12 cellular contexts compared by ENCODE assay signal in genomic region chr18:75267643-75268184, GRCh38. TPM values are rescaled to one million over a fixed set of nuclear protein-coding genes. Genes with fewer than 3 reads are reported as not detected.
DNase-seq lines count a peak whose midpoint lies in the region; ATAC-seq and TF ChIP-seq lines count a peak whose summit lies in the region.
"Had no signal": no experiment of that assay in that cellular context is flagged by ENCODE, and none has a peak within 500 bp of the region (broad histone marks: within the 10 kb centered on the region; RNA-seq: fewer than 3 reads in every experiment).

No MANE protein-coding gene starts in this region.

- TF ChIP-seq POLR2A in IMR-90 (IDR thresholded peaks at IDR 0.05; ENCODE audit: low read depth, low read length): no peak

- POLR2A ChIA-PET in IMR-90 (lab: Charles Lee; ENCODE audit: unreplicated experiment): no interaction called here

- H4K5ac ChIP-seq in IMR-90 (ENCODE audit: low read depth, low read length): no peak overlapping the region

- dilution Hi-C loops in IMR-90 (cut with HindIII; ENCODE audit: low sequenced_read_pairs, unreplicated experiment): no loop called here

- peaks cover 8 to 28% of the 10 kb centered on the region in 2 experiments; a peak in 2 of 4 replicates for H3K79me1 ChIP-seq in IMR-90 (ENCODE audit: low read depth in 1 of 2, low read length in 2 of 2)

- no peak overlapping the region for H2BK5ac ChIP-seq in IMR-90 (ENCODE audit: low read depth, low read length, poor library complexity, severe bottlenecking)

- no TSS peak for BruUV-seq in IMR-90 (replicated peaks; lab: Mats Ljungman, UMichigan)

- H3K9ac ChIP-seq in IMR-90 (ENCODE audit: low read depth, low read length): no peak overlapping the region

- H3K9me1 ChIP-seq in IMR-90 (ENCODE audit: insufficient read depth, low read length): peaks cover 3% of the 10 kb centered on the region

- no peaks in the 10 kb centered on the region for H3K9me3 Mint-ChIP-seq in stimulated activated naive B cell treated with anti-CD40 and anti-IgM and Interleukin-4, amounts not matched to agents 10 μg/mL and 1 μg/mL and 100 μg/mL, for 72 hours
- H3K9me3 Mint-ChIP-seq: activated naive CD4-positive, alpha-beta T cell treated with anti-CD3 and anti-CD28 coated beads, Interleukin-2, amount 50 U/mL, for 24 hours had no signal

- no peak overlapping the region for H2BK20ac ChIP-seq in IMR-90 (ENCODE audit: low read depth, low read length)

- H3K14ac ChIP-seq in IMR-90 (replicated peaks; ENCODE audit: low read depth, low read length): no peak overlapping the region

- H3K36me3 ChIP-seq in IMR-90 (ENCODE audit: control insufficient read depth, insufficient read depth, low read length): no peaks in the 10 kb centered on the region

- no peaks in the 10 kb centered on the region; the same call in 1 of the 2 replicates for H3K4me1 ChIP-seq in IMR-90 (ENCODE audit: control insufficient read depth, insufficient read depth, low read length)

- intact Hi-C loops in IMR-90 (cut with micrococcal nuclease): no loop called here

- no peak for DNase-seq in activated CD4-positive, CD25-positive, alpha-beta regulatory T cell (lab: John Stamatoyannopoulos, UW)
- no peak for DNase-seq in IMR-90
- peak; percentile 23 for DNase-seq in stimulated activated naive B cell treated with anti-CD40 and anti-IgM and Interleukin-4, amounts not matched to agents 10 μg/mL and 1 μg/mL and 100 μg/mL, for 72 hours
- no peak for DNase-seq in A172 (ENCODE audit: low spot score)
- DNase-seq in ureter (ENCODE audit: low spot score): no peak
- no peak for DNase-seq in LoVo (ENCODE audit: low spot score)
- DNase-seq: NCI-H146, testis had no signal

- H3K18ac ChIP-seq in IMR-90 (ENCODE audit: low read depth, low read length): no peak overlapping the region

- H3K4me3 ChIP-seq in IMR-90 (ENCODE audit: insufficient read depth, low read depth, low read length): no peak overlapping the region
- H3K4me3 ChIP-seq: testis had no signal

- CTCF ChIA-PET in IMR-90 (lab: Yijun Ruan, JAX): no interaction called here

- no peak overlapping the region for H2AFZ ChIP-seq in IMR-90 (replicated peaks; ENCODE audit: low read length, poor library complexity)

- H3K27me3 Mint-ChIP-seq in stimulated activated naive B cell treated with anti-CD40 and anti-IgM and Interleukin-4, amounts not matched to agents 10 μg/mL and 1 μg/mL and 100 μg/mL, for 72 hours: no peaks in the 10 kb centered on the region
- H3K27me3 Mint-ChIP-seq: activated naive CD4-positive, alpha-beta T cell treated with anti-CD3 and anti-CD28 coated beads, Interleukin-2, amount 50 U/mL, for 24 hours had no signal

- no peak overlapping the region for H3K4ac ChIP-seq in IMR-90 (ENCODE audit: low read depth, low read length)

- peak; percentile 46 to 56 for ATAC-seq in activated CD4-positive, CD25-positive, alpha-beta regulatory T cell treated with anti-CD3 and anti-CD28 coated beads, Interleukin-2, amount 50 U/mL, for 24 hours
- ATAC-seq in HG02678 (IDR thresholded peaks at IDR 0.05; ENCODE audit: unreplicated experiment) (peak; percentile 89), IMR-90 (ENCODE audit: low read depth) (no peak)
- peak; percentile 98 for ATAC-seq in stimulated activated naive B cell treated with anti-CD40 and anti-IgM and Interleukin-4, amounts not matched to agents 10 μg/mL and 1 μg/mL and 100 μg/mL, for 72 hours (replicated peaks)

- H3K27ac ChIP-seq in IMR-90 (ENCODE audit: insufficient read depth, low read length): no peak overlapping the region
- H3K27ac ChIP-seq: testis, VCaP had no signal

- H2AK5ac ChIP-seq in IMR-90 (ENCODE audit: low read depth, low read length): no peak overlapping the region

- H4K91ac ChIP-seq in IMR-90 (ENCODE audit: insufficient read depth, low read depth, low read length): no peak overlapping the region

- H3K23ac ChIP-seq in IMR-90 (ENCODE audit: low read depth, low read length): no peak overlapping the region

- no peak overlapping the region for H2AK9ac ChIP-seq in IMR-90 (replicated peaks; ENCODE audit: low read depth, low read length, poor library complexity)

- no peak overlapping the region for H2BK15ac ChIP-seq in IMR-90 (ENCODE audit: low read depth, low read length)

- no peaks in the 10 kb centered on the region for H3K9me3 ChIP-seq in IMR-90 (ENCODE audit: control insufficient read depth, insufficient read depth, low read length)
- H3K9me3 ChIP-seq: testis had no signal

- H3K36me3 Mint-ChIP-seq in stimulated activated naive B cell treated with anti-CD40 and anti-IgM and Interleukin-4, amounts not matched to agents 10 μg/mL and 1 μg/mL and 100 μg/mL, for 72 hours: peaks cover 0 to 4% of the 10 kb centered on the region in 2 donors

- no peak overlapping the region for H3K56ac ChIP-seq in IMR-90 (ENCODE audit: extremely low read depth, insufficient read depth, low read length)

- H2BK120ac ChIP-seq in IMR-90 (ENCODE audit: low read depth, low read length): no peak overlapping the region

- H3K4me3 Mint-ChIP-seq in stimulated activated naive B cell treated with anti-CD40 and anti-IgM and Interleukin-4, amounts not matched to agents 10 μg/mL and 1 μg/mL and 100 μg/mL, for 72 hours: peak overlapping the region; percentile 44 to 57
- H3K4me3 Mint-ChIP-seq: activated naive CD4-positive, alpha-beta T cell treated with anti-CD3 and anti-CD28 coated beads, Interleukin-2, amount 50 U/mL, for 24 hours had no signal

- no CpG with 5 or more reads among the region's 8 CpGs for WGBS in IMR-90 (ENCODE audit: extremely low coverage in 2 of 2, insufficient read length in 1 of 2), 2 experiments

- H3K27ac Mint-ChIP-seq in stimulated activated naive B cell treated with anti-CD40 and anti-IgM and Interleukin-4, amounts not matched to agents 10 μg/mL and 1 μg/mL and 100 μg/mL, for 72 hours: no peak overlapping the region
- H3K27ac Mint-ChIP-seq: activated naive CD4-positive, alpha-beta T cell treated with anti-CD3 and anti-CD28 coated beads, Interleukin-2, amount 50 U/mL, for 24 hours had no signal

- H4K20me1 ChIP-seq in IMR-90 (ENCODE audit: insufficient read depth, low read length): no peaks in the 10 kb centered on the region

- no peak overlapping the region for H4K8ac ChIP-seq in IMR-90 (ENCODE audit: low read depth in 2 of 2, low read length in 2 of 2)

- no peak for TF ChIP-seq CTCF in IMR-90 (conservative IDR thresholded peaks at IDR 0.05; ENCODE audit: low read depth, low read length)

- H3K4me2 ChIP-seq in IMR-90 (ENCODE audit: low read depth, low read length): no peak overlapping the region

- no peak for TF ChIP-seq RAD21 in IMR-90 (IDR thresholded peaks at IDR 0.05; ENCODE audit: low read length)

- no peaks in the 10 kb centered on the region for H3K27me3 ChIP-seq in IMR-90 (ENCODE audit: control insufficient read depth, insufficient read depth, low read length)
- H3K27me3 ChIP-seq: testis had no signal

- peaks cover 15 to 33% of the 10 kb centered on the region in 2 donors for H3K4me1 Mint-ChIP-seq in stimulated activated naive B cell treated with anti-CD40 and anti-IgM and Interleukin-4, amounts not matched to agents 10 μg/mL and 1 μg/mL and 100 μg/mL, for 72 hours

- in situ Hi-C loops in IMR-90 (cut with MboI; ENCODE audit: low sequenced_read_pairs): no loop called here

TF ChIP-seq in IMR-90, 13 proteins besides CTCF, POLR2A, EP300 and RAD21:
- TF ChIP-seq MAFK (IDR thresholded peaks at IDR 0.05; ENCODE audit: low read depth, low read length): peak; percentile 93
- TF ChIP-seq RCOR1 (IDR thresholded peaks at IDR 0.05; ENCODE audit: insufficient replicate concordance, low read length): no peak

RNA-seq across cellular contexts. Expression of gene TSHZ1, which starts 57.1 kb away (rescaled TPM):
- 9.2 and 10.0 TPM in 2 replicates for total RNA-seq in IMR-90 (2012; rRNA removed)
- polyA plus RNA-seq in IMR-90 (2012; rRNA removed): 6.4 and 7.1 TPM in 2 replicates
- polyA plus RNA-seq in IMR-90 (2012; cell fraction: cytosol; rRNA removed): 2.8 and 4.6 TPM in 2 replicates
- polyA plus RNA-seq in IMR-90 (2012; cell fraction: nucleus; rRNA removed; ENCODE audit: low replicate concordance): 4.5 and 4.9 TPM in 2 replicates
- total RNA-seq in A172 (2014; rRNA removed; shearing (Covaris generic)): 2.2 and 2.7 TPM in 2 replicates
- 21.1 TPM for total RNA-seq in ureter

RNA-seq across cellular contexts. Expression of gene PTGR3, which starts 58.8 kb away (rescaled TPM):
- total RNA-seq in IMR-90 (2012; rRNA removed): 16.1 and 16.9 TPM in 2 replicates
- polyA plus RNA-seq in IMR-90 (2012; rRNA removed): 24.6 and 26.4 TPM in 2 replicates
- polyA plus RNA-seq in IMR-90 (2012; cell fraction: cytosol; rRNA removed): 8.9 and 21.0 TPM in 2 replicates
- 22.4 and 44.0 TPM in 2 replicates for polyA plus RNA-seq in IMR-90 (2012; cell fraction: nucleus; rRNA removed; ENCODE audit: low replicate concordance)
- total RNA-seq in A172 (2014; rRNA removed; shearing (Covaris generic)): 7.6 and 7.9 TPM in 2 replicates
- 31.5 TPM for total RNA-seq in ureter
